Comparison of ENCODE assay signal across 18 cellular contexts in genomic region chr18:44473394-44474066, GRCh38.
DNase-seq lines count a peak whose midpoint lies in the region; ATAC-seq and TF ChIP-seq lines count a peak whose summit lies in the region.
"Had no signal": no experiment of that assay in that cellular context is flagged by ENCODE, and none has a peak within 500 bp of the region (broad histone marks: within the 10 kb centered on the region; RNA-seq: fewer than 3 reads in every experiment).

No MANE protein-coding gene starts in this region.

- no peak overlapping the region for H4K8ac ChIP-seq in mesendoderm (ENCODE audit: low read depth, low read length)

- H2BK15ac ChIP-seq in mesendoderm (replicated peaks; ENCODE audit: low read depth): no peak overlapping the region

- no peak overlapping the region for H3K18ac ChIP-seq in mesendoderm (ENCODE audit: low read length)

- no peak overlapping the region for H3K23ac ChIP-seq in mesendoderm (ENCODE audit: low read length)

- no peak overlapping the region for H3K56ac ChIP-seq in mesendoderm (ENCODE audit: low read length)

- H2AK5ac ChIP-seq in mesendoderm (ENCODE audit: low read length): no peak overlapping the region

- H3K9ac ChIP-seq in DND-41 (ENCODE audit: low read depth, low read length) (no peak overlapping the region), rectal smooth muscle tissue (ENCODE audit: low read length) (peak overlapping the region; percentile 12), mesendoderm (ENCODE audit: low read length) (no peak overlapping the region)

- no peak for DNase-seq in DND-41
- peak; percentile 12 for DNase-seq in M059J (ENCODE audit: low read depth)
- DNase-seq in foreskin keratinocyte: peak in 1 of 2 donors; percentile 38
- DNase-seq in DMS153 treated with DMSO at 0.1 percent for 48 hours (lab: John Stamatoyannopoulos, UW; ENCODE audit: unreplicated experiment): no peak
- DNase-seq in mesendoderm: no peak
- DNase-seq in effector CD8-positive, alpha-beta T cell (lab: John Stamatoyannopoulos, UW): no peak
- DNase-seq: CD4-positive, CD25-positive, alpha-beta regulatory T cell; DMS79 treated with DMSO at 0.1 percent for 48 hours; GOT3; HCEC 1CT; KG1; NCI-H1105; NCI-H2029; NCI-H345; NCI-H524; NCI-H774; Peyer's patch had no signal

- no peaks in the 10 kb centered on the region for H4K20me1 ChIP-seq in DND-41 (ENCODE audit: insufficient read depth, low read length)

- peak overlapping the region; percentile 46; the same call in 1 of the 2 replicates for H2AFZ ChIP-seq in DND-41 (ENCODE audit: low read depth, low read length)

- no peaks in the 10 kb centered on the region for H3K27me3 ChIP-seq in DND-41 (ENCODE audit: insufficient read depth, low read length, poor library complexity)
- H3K27me3 ChIP-seq in foreskin keratinocyte: no peaks in the 10 kb centered on the region
- H3K27me3 ChIP-seq in rectal smooth muscle tissue (ENCODE audit: control insufficient read depth, insufficient read depth, low read length): no peaks in the 10 kb centered on the region
- no peaks in the 10 kb centered on the region for H3K27me3 ChIP-seq in mesendoderm (ENCODE audit: insufficient read depth, low read length, poor library complexity)
- H3K27me3 ChIP-seq: Peyer's patch had no signal

- H3K36me3 ChIP-seq in DND-41 (ENCODE audit: insufficient read depth, low read length): no peaks in the 10 kb centered on the region
- H3K36me3 ChIP-seq in rectal smooth muscle tissue (ENCODE audit: control insufficient read depth, insufficient read depth, low read length): no peaks in the 10 kb centered on the region
- H3K36me3 ChIP-seq in mesendoderm (ENCODE audit: control insufficient read depth, insufficient read depth, low read length): no peaks in the 10 kb centered on the region
- H3K36me3 ChIP-seq: Peyer's patch had no signal

- no peaks in the 10 kb centered on the region for H3K79me1 ChIP-seq in mesendoderm (ENCODE audit: low read length)

- TF ChIP-seq CTCF in DND-41 (IDR thresholded peaks at IDR 0.05; ENCODE audit: borderline replicate concordance, extremely low read depth, low read length, poor library complexity, severe bottlenecking) (no peak), foreskin keratinocyte (conservative IDR thresholded peaks at IDR 0.05) (no peak)

- H3K79me2 ChIP-seq in DND-41 (ENCODE audit: insufficient read depth, low read length) (no peaks in the 10 kb centered on the region), mesendoderm (ENCODE audit: control insufficient read depth, insufficient read depth, low read length) (no peaks in the 10 kb centered on the region)

- no peaks in the 10 kb centered on the region for H3K4me1 ChIP-seq in DND-41 (ENCODE audit: insufficient read depth, low read length)
- no peaks in the 10 kb centered on the region for H3K4me1 ChIP-seq in foreskin keratinocyte
- H3K4me1 ChIP-seq in rectal smooth muscle tissue (ENCODE audit: control insufficient read depth, insufficient read depth, low read length): no peaks in the 10 kb centered on the region
- H3K4me1 ChIP-seq in mesendoderm (ENCODE audit: control insufficient read depth, low read depth, low read length): no peaks in the 10 kb centered on the region
- H3K4me1 ChIP-seq: Peyer's patch had no signal

- H3K4me3 ChIP-seq in DND-41 (ENCODE audit: low read depth in 1 of 2, low read length in 2 of 2): no peak overlapping the region
- no peak overlapping the region for H3K4me3 ChIP-seq in rectal smooth muscle tissue (ENCODE audit: low read length)
- no peak overlapping the region for H3K4me3 ChIP-seq in mesendoderm (ENCODE audit: low read length)
- H3K4me3 ChIP-seq: Peyer's patch had no signal

- H3K9me3 ChIP-seq in DND-41 (ENCODE audit: insufficient read depth, low read length, severe bottlenecking): no peaks in the 10 kb centered on the region
- H3K9me3 ChIP-seq: Peyer's patch had no signal

- ATAC-seq in DND-41 (ENCODE audit: insufficient read depth, low read depth) (no peak), foreskin keratinocyte (peak; percentile 66)

- H3K27ac ChIP-seq in DND-41 (ENCODE audit: low read length): no peak overlapping the region
- no peak overlapping the region for H3K27ac ChIP-seq in foreskin keratinocyte
- no peak overlapping the region for H3K27ac ChIP-seq in rectal smooth muscle tissue (ENCODE audit: low read depth, low read length)
- H3K27ac ChIP-seq in mesendoderm (ENCODE audit: low read depth, low read length): no peak overlapping the region
- H3K27ac ChIP-seq: Peyer's patch had no signal

- no peak overlapping the region for H2BK120ac ChIP-seq in mesendoderm (ENCODE audit: low read depth, low read length)

- WGBS in mesendoderm (ENCODE audit: extremely low coverage, insufficient coverage, low lambda C conversion rate): no CpG with 5 or more reads among the region's 2 CpGs

- H4K5ac ChIP-seq in mesendoderm (ENCODE audit: low read length): no peak overlapping the region

- H3K4me2 ChIP-seq in DND-41 (ENCODE audit: insufficient read depth, low read length): no peak overlapping the region
- H3K4me2 ChIP-seq in mesendoderm (ENCODE audit: low read length): no peak overlapping the region

- no peak overlapping the region for H3K4ac ChIP-seq in mesendoderm (ENCODE audit: low read depth, low read length)

- no peak overlapping the region for H2BK5ac ChIP-seq in mesendoderm (ENCODE audit: low read length)
